Comparison of ENCODE assay signal across 22 cellular contexts in genomic region chr3:179156775-179157174, GRCh38. TPM values are rescaled to one million over a fixed set of nuclear protein-coding genes. Genes with fewer than 3 reads are reported as not detected.
DNase-seq lines count a peak whose midpoint lies in the region; ATAC-seq, FAIRE-seq and TF ChIP-seq lines count a peak whose summit lies in the region.
"Had no signal": no experiment of that assay in that cellular context is flagged by ENCODE, and none has a peak within 500 bp of the region (broad histone marks: within the 10 kb centered on the region; RNA-seq: fewer than 3 reads in every experiment).

No MANE protein-coding gene starts in this region.

- H3K4me3 ChIP-seq in fibroblast of pulmonary artery (replicated peaks; ENCODE audit: low read depth, low read length), result no peak overlapping the region
- H3K4me3 ChIP-seq: BLaER1 had no signal

- POLR2A ChIA-PET in CD4-positive, alpha-beta T cell (lab: Charles Lee), result interaction anchor here (1.0 to 1.4 kb wide), 2 partner anchors 9 to 165 kb away, joined by 3 to 4 read pairs; partner anchors contain the start of gene PIK3CA
- POLR2A ChIA-PET in WTC11 (lab: Charles Lee), result no interaction called here

- H3K36me3 Mint-ChIP-seq in CD4-positive, alpha-beta T cell (ENCODE audit: low read depth), result no peaks in the 10 kb centered on the region
- H3K36me3 Mint-ChIP-seq in T-helper 17 cell (ENCODE audit: low read depth) (no peaks in the 10 kb centered on the region), WTC11 (no peaks in the 10 kb centered on the region; the same call in 1 of the 2 replicates)
- H3K36me3 Mint-ChIP-seq: CD4-positive, alpha-beta memory T cell; T-cell had no signal

- H3K27ac ChIP-seq in CD4-positive, alpha-beta T cell (ENCODE audit: low read depth, low read length), result no peak overlapping the region
- H3K27ac ChIP-seq: BLaER1, RWPE1 had no signal

- TF ChIP-seq CTCF in CD4-positive, alpha-beta T cell (IDR thresholded peaks at IDR 0.05), result no peak
- TF ChIP-seq CTCF in fibroblast of pulmonary artery (IDR thresholded peaks at IDR 0.05; ENCODE audit: low read length, missing control alignments) (no peak), WTC11 (IDR thresholded peaks at IDR 0.05) (no peak)

- CTCF ChIA-PET in CD4-positive, alpha-beta T cell (lab: Charles Lee), result interaction anchor here (0.5 kb wide), 1 partner anchor 1934 kb away, joined by 3 read pairs; no protein-coding TSS in a partner anchor
- CTCF ChIA-PET in WTC11 (lab: Charles Lee), result no interaction called here

- H3K9me3 Mint-ChIP-seq in CD4-positive, alpha-beta T cell, result no peaks in the 10 kb centered on the region
- peaks cover 6% of the 10 kb centered on the region for H3K9me3 Mint-ChIP-seq in WTC11
- H3K9me3 Mint-ChIP-seq: CD4-positive, alpha-beta memory T cell; T-cell had no signal

- H3K4me1 Mint-ChIP-seq in CD4-positive, alpha-beta T cell (ENCODE audit: low read depth), result peaks cover 82% of the 10 kb centered on the region
- H3K4me1 Mint-ChIP-seq in T-helper 17 cell (peaks cover 34% of the 10 kb centered on the region), WTC11 (peaks cover 12% of the 10 kb centered on the region)

- ATAC-seq in CD4-positive, alpha-beta T cell (ENCODE audit: poor library complexity), result no peak
- ATAC-seq in T-helper 17 cell (no peak), GM19467 (IDR thresholded peaks at IDR 0.05; ENCODE audit: unreplicated experiment) (no peak), HG03354 (IDR thresholded peaks at IDR 0.05; ENCODE audit: poor library complexity, severe bottlenecking, unreplicated experiment) (no peak), WTC11 (no peak)
- ATAC-seq: T-cell had no signal

- intact Hi-C loops in CD4-positive, alpha-beta T cell (cut with DNase I, micrococcal nuclease), result no loop called here

- H3K27me3 Mint-ChIP-seq in CD4-positive, alpha-beta T cell, result no peaks in the 10 kb centered on the region
- no peaks in the 10 kb centered on the region for H3K27me3 Mint-ChIP-seq in T-helper 17 cell
- no peaks in the 10 kb centered on the region; the same call in 1 of the 2 replicates for H3K27me3 Mint-ChIP-seq in WTC11 (ENCODE audit: low read depth)
- H3K27me3 Mint-ChIP-seq: CD4-positive, alpha-beta memory T cell; T-cell had no signal

- DNase-seq in CD4-positive, alpha-beta T cell, result no peak
- DNase-seq in GM19239 (ENCODE audit: insufficient read length, low spot score) (no peak), T-helper 17 cell (no peak), fibroblast of pulmonary artery (ENCODE audit: low read depth) (peak; percentile 12), WTC11 (ENCODE audit: low spot score) (no peak), HCEC 1CT (no peak)
- DNase-seq: Caco-2; CD4-positive, alpha-beta memory T cell; DMS53; GDM1; NCI-H1092 treated with DMSO at 0.1 percent for 48 hours; NCI-H1694; NCI-H2081; NCI-H510A treated with DMSO at 0.1 percent for 48 hours; NCI-H774; NK-92 treated with Interleukin-12 subunit alpha and Interleukin-12 subunit beta, amount 100 ng/mL, for 24 hours; T-cell had no signal

- no peak overlapping the region for H3K27ac Mint-ChIP-seq in CD4-positive, alpha-beta T cell
- H3K27ac Mint-ChIP-seq in T-helper 17 cell (peak overlapping the region; percentile 2), WTC11 (no peak overlapping the region)
- H3K27ac Mint-ChIP-seq: CD4-positive, alpha-beta memory T cell; T-cell had no signal

- H3K27me3 ChIP-seq in CD4-positive, alpha-beta T cell (ENCODE audit: control insufficient read depth, insufficient read depth, low read length), result no peaks in the 10 kb centered on the region
- H3K27me3 ChIP-seq: BLaER1 had no signal

- peak overlapping the region; percentile 0 for H3K4me3 Mint-ChIP-seq in CD4-positive, alpha-beta T cell
- H3K4me3 Mint-ChIP-seq in T-helper 17 cell, result no peak overlapping the region
- H3K4me3 Mint-ChIP-seq in WTC11, result no peak overlapping the region
- H3K4me3 Mint-ChIP-seq: T-cell had no signal

- H3K9me3 ChIP-seq in CD4-positive, alpha-beta T cell (ENCODE audit: control insufficient read depth, low read length), result no peaks in the 10 kb centered on the region
- H3K9me3 ChIP-seq in T-helper 17 cell (ENCODE audit: control insufficient read depth, low read length, poor library complexity, severe bottlenecking), result no peaks in the 10 kb centered on the region
- H3K9me3 ChIP-seq: Caco-2 had no signal

- peak; percentile 70 for FAIRE-seq in GM19239 (lab: Jason Lieb, UNC)
- FAIRE-seq: H1 had no signal

TF ChIP-seq in WTC11, 78 proteins besides CTCF, POLR2A, EP300 and RAD21:
- TF ChIP-seq NFE2L1 (CRISPR knock-in tag; IDR thresholded peaks at IDR 0.05), result no peak
- TF ChIP-seq ZNF219 (CRISPR knock-in tag; IDR thresholded peaks at IDR 0.05; ENCODE audit: borderline replicate concordance), result no peak

RNA-seq across cellular contexts. Expression of gene PIK3CA, which starts 8.6 kb away (rescaled TPM):
- 10 to 100 TPM; 57.1 to 63.1 TPM for total RNA-seq in CD4-positive, alpha-beta T cell
- 10 to 100 TPM; 42.4 to 45.4 TPM for total RNA-seq in T-helper 17 cell
- total RNA-seq in WTC11 (2021), result 9.4 to 10.5 TPM (median 10.1 TPM) in 3 replicates
